23 cellular contexts compared by ENCODE assay signal in the genomic region with DNA sequence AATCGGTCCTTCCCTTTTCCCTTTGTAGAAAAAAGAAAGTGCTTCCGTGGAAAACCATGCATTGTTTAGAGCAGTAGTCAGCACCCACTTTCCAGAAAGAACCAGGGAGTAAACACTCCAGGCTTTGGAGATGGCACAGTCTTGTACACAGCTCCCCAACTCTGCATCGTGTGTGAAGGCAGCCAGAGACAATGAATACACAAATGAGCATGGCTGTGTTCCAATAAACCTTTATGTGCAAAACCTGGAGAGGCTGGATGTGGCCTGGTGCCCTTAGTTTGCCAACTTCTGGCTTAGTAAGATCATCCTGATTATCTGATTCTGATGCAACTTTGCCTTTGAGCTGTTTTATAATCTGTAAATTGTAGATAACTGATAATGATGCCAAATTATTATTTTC.
DNase-seq lines count a peak whose midpoint lies in the region; TF ChIP-seq lines count a peak whose summit lies in the region.
"Had no signal": no experiment of that assay in that cellular context is flagged by ENCODE, and none has a peak within 500 bp of the region (broad histone marks: within the 10 kb centered on the region; RNA-seq: fewer than 3 reads in every experiment).

No MANE protein-coding gene starts in this region.

- peaks cover 0 to 9% (median 7%) of the 10 kb centered on the region in 6 donors for H3K9me3 Mint-ChIP-seq in immature natural killer cell

- DNase-seq in DMS 273 (lab: John Stamatoyannopoulos, UW; ENCODE audit: unreplicated experiment), result peak; percentile 62
- DNase-seq in H4 (ENCODE audit: low spot score), result peak; percentile 41
- peak; percentile 48 for DNase-seq in medulla oblongata (ENCODE audit: extremely low spot score)
- DNase-seq in GM20000 (ENCODE audit: low spot score), result no peak
- DNase-seq in NCI-H524 (lab: John Stamatoyannopoulos, UW), result no peak
- no peak for DNase-seq in immature natural killer cell
- DNase-seq: activated CD4-positive, alpha-beta T cell treated with anti-CD3 and anti-CD28 coated beads, Interleukin-2, amount 50 U/mL, for 48 hours; activated CD4-positive, CD25-positive, alpha-beta regulatory T cell; activated CD8-positive, alpha-beta memory T cell treated with anti-CD3 and anti-CD28 coated beads, Interleukin-2, amount 50 U/mL, for 48 hours; activated naive CD8-positive, alpha-beta T cell treated with anti-CD3 and anti-CD28 coated beads, Interleukin-2, amount 10 ng/mL, durations not matched to agents 7 days and 5 days; CD4-positive, CD25-positive, alpha-beta regulatory T cell; cortex of kidney; glutamatergic neuron; left colon; naive thymus-derived CD4-positive, alpha-beta T cell; NCI-H1417 treated with DMSO at 0.1 percent for 48 hours; NCI-H774; Right ventricle myocardium superior; stimulated activated CD4-positive, alpha-beta T cell treated with anti-CD3 and anti-CD28 coated beads, Interleukin-12 subunit alpha, Interleukin-12 subunit beta, amount 100 ng/mL, for 4 hours; upper lobe of right lung had no signal

- H3K4me1 Mint-ChIP-seq in immature natural killer cell, result no peaks in the 10 kb centered on the region
- H3K4me1 Mint-ChIP-seq: activated naive CD8-positive, alpha-beta T cell treated with anti-CD3 and anti-CD28 coated beads, Interleukin-2, amount 10 ng/mL, durations not matched to agents 7 days and 5 days; CD4-positive, CD25-positive, alpha-beta regulatory T cell; naive thymus-derived CD4-positive, alpha-beta T cell had no signal

- no peaks in the 10 kb centered on the region for H3K36me3 Mint-ChIP-seq in immature natural killer cell
- H3K36me3 Mint-ChIP-seq: activated naive CD8-positive, alpha-beta T cell treated with anti-CD3 and anti-CD28 coated beads, Interleukin-2, amount 10 ng/mL, durations not matched to agents 7 days and 5 days; CD4-positive, CD25-positive, alpha-beta regulatory T cell; naive thymus-derived CD4-positive, alpha-beta T cell had no signal

- H3K27ac ChIP-seq in angular gyrus (ENCODE audit: low read depth, low read length), result peak overlapping the region; percentile 53
- H3K27ac ChIP-seq: HL-60, right atrium auricular region, upper lobe of right lung had no signal

- no peak for TF ChIP-seq CTCF in GM20000 (IDR thresholded peaks at IDR 0.05; ENCODE audit: extremely low read depth, missing control alignments)

- H3K27ac Mint-ChIP-seq in immature natural killer cell, result no peak overlapping the region
- H3K27ac Mint-ChIP-seq: activated naive CD8-positive, alpha-beta T cell treated with anti-CD3 and anti-CD28 coated beads, Interleukin-2, amount 10 ng/mL, durations not matched to agents 7 days and 5 days; CD4-positive, CD25-positive, alpha-beta regulatory T cell; naive thymus-derived CD4-positive, alpha-beta T cell had no signal

- no peak overlapping the region for H3K4me3 Mint-ChIP-seq in immature natural killer cell
- H3K4me3 Mint-ChIP-seq: activated naive CD8-positive, alpha-beta T cell treated with anti-CD3 and anti-CD28 coated beads, Interleukin-2, amount 10 ng/mL, durations not matched to agents 7 days and 5 days; CD4-positive, CD25-positive, alpha-beta regulatory T cell; naive thymus-derived CD4-positive, alpha-beta T cell had no signal

- peaks cover 0 to 2% (median 0%) of the 10 kb centered on the region in 3 donors for H3K27me3 Mint-ChIP-seq in immature natural killer cell (ENCODE audit: low read depth in 3 of 3)
- H3K27me3 Mint-ChIP-seq: activated naive CD8-positive, alpha-beta T cell treated with anti-CD3 and anti-CD28 coated beads, Interleukin-2, amount 10 ng/mL, durations not matched to agents 7 days and 5 days; CD4-positive, CD25-positive, alpha-beta regulatory T cell; naive thymus-derived CD4-positive, alpha-beta T cell had no signal

Comparison
In these comparisons a context has a peak if more than half of its experiments do, and no peak if none do; other contexts are left out.
1. DNase-seq: peak in DMS 273 (single experiment), H4 (single experiment) and medulla oblongata (single experiment); none in GM20000 (single experiment), NCI-H524 (0 of 2) and immature natural killer cell (0 of 3).